In genomic region chr5:17619353-17619752, GRCh38 we compare ENCODE assay signal across 38 cellular contexts. TPM values are rescaled to one million over a fixed set of nuclear protein-coding genes. Genes with fewer than 3 reads are reported as not detected.
"Had no signal": no experiment of that assay in that cellular context is flagged by ENCODE, and none has a peak within 500 bp of the region (broad histone marks: within the 10 kb centered on the region; RNA-seq: fewer than 3 reads in every experiment).

No MANE protein-coding gene starts in this region.

- H2AFZ ChIP-seq: PC-9 had no signal

- H3K27ac ChIP-seq: ascending aorta, cardiac muscle cell, KMS-11, PC-9, RWPE1, WERI-Rb-1 had no signal

- H3K9ac ChIP-seq: KMS-11 had no signal

- DNase-seq: activated CD4-positive, alpha-beta T cell treated with anti-CD3 and anti-CD28 coated beads, Interleukin-2, amount 10 ng/mL, durations not matched to agents 24 days and 14 days; activated CD4-positive, alpha-beta T cell treated with anti-CD3 and anti-CD28 coated beads, Interleukin-2, amount 50 U/mL, for 4 hours; activated CD4-positive, CD25-positive, alpha-beta regulatory T cell; activated CD8-positive, alpha-beta T cell treated with anti-CD3 and anti-CD28 coated beads for 36 hours; activated effector memory CD4-positive, alpha-beta T cell treated with anti-CD3 and anti-CD28 coated beads, Interleukin-2, amount 50 U/mL, for 16 hours; activated naive CD4-positive, alpha-beta T cell; activated naive CD4-positive, alpha-beta T cell treated with anti-CD3 and anti-CD28 coated beads, Interleukin-2, amount 50 U/mL, for 16 hours; activated naive CD8-positive, alpha-beta T cell treated with anti-CD3 and anti-CD28 coated beads for 36 hours; activated T-cell treated with anti-CD3 and anti-CD28 coated beads, Interleukin-2, amount 50 U/mL, for 1 hour; activated T-cell treated with anti-CD3 and anti-CD28 coated beads, Interleukin-2, amount 50 U/mL, for 72 hours; amygdala; NCI-H1048; NCI-H1105 treated with DMSO at 0.1 percent for 48 hours; NCI-H1436; NCI-H1694; NCI-H1930; NCI-H345; NCI-H524 treated with DMSO at 0.1 percent for 48 hours; PC-9; SIG-M5; SW 1271; T1000; WERI-Rb-1 had no signal

- H3K4me2 ChIP-seq: KMS-11, PC-9 had no signal

- H3K4me3 ChIP-seq: ascending aorta, cardiac muscle cell, PC-9 had no signal

- FAIRE-seq: RCC 7860 had no signal

- H3K27me3 ChIP-seq: ascending aorta, cardiac muscle cell had no signal

- ATAC-seq: activated CD8-positive, alpha-beta T cell treated with anti-CD3 and anti-CD28 coated beads for 36 hours; activated T-cell treated with anti-CD3 and anti-CD28 coated beads, Interleukin-2, amount 50 U/mL, for 72 hours; activated T-helper 17 cell treated with anti-CD3 and anti-CD28 coated beads, Interleukin-2, amount 50 U/mL, for 72 hours; Right ventricle myocardium inferior; SK-N-SH treated with all-trans-retinoic acid at 6 μM for 48 hours had no signal

- H3K4me1 ChIP-seq: ascending aorta had no signal

- H3K9me3 ChIP-seq: ascending aorta had no signal

- H3K36me3 ChIP-seq: ascending aorta, cardiac muscle cell, WERI-Rb-1 had no signal

RNA-seq across cellular contexts. Expression of gene TAF11L12, which starts 9.2 kb away (rescaled TPM):
- total RNA-seq: activated CD4-positive, alpha-beta T cell treated with anti-CD3 and anti-CD28 coated beads, Interleukin-2, amount 10 ng/mL, durations not matched to agents 24 days and 14 days; activated CD8-positive, alpha-beta memory T cell treated with anti-CD3 and anti-CD28 coated beads for 36 hours; activated CD8-positive, alpha-beta T cell treated with anti-CD3 and anti-CD28 coated beads for 36 hours; activated naive CD8-positive, alpha-beta T cell treated with anti-CD3 and anti-CD28 coated beads for 36 hours; activated T-cell treated with anti-CD3 and anti-CD28 coated beads, Interleukin-2, amount 50 U/mL, for 72 hours; activated T-helper 17 cell treated with anti-CD3 and anti-CD28 coated beads, Interleukin-2, amount 50 U/mL, for 72 hours; ascending aorta; cardiac muscle cell; chondrocyte; LHCN-M2; NCI-H460; PC-9; Right ventricle myocardium inferior; SK-MEL-5; T-helper 1 cell treated with Interleukin-12 subunit alpha and Interleukin-12 subunit beta and Interleukin-4 antibody, amounts not matched to agents 30 ng/mL and 1 ng/mL, for 36 hours; T-helper 2 cell treated with Interferon-gamma antibody and Interleukin-4, amounts not matched to agents 100 ng/mL and 5 ng/mL, for 36 hours had no signal

RNA-seq across cellular contexts. Expression of gene TAF11L13, which starts 12.5 kb away (rescaled TPM):
- total RNA-seq: activated CD4-positive, alpha-beta T cell treated with anti-CD3 and anti-CD28 coated beads, Interleukin-2, amount 10 ng/mL, durations not matched to agents 24 days and 14 days; activated CD8-positive, alpha-beta memory T cell treated with anti-CD3 and anti-CD28 coated beads for 36 hours; activated CD8-positive, alpha-beta T cell treated with anti-CD3 and anti-CD28 coated beads for 36 hours; activated naive CD8-positive, alpha-beta T cell treated with anti-CD3 and anti-CD28 coated beads for 36 hours; activated T-cell treated with anti-CD3 and anti-CD28 coated beads, Interleukin-2, amount 50 U/mL, for 72 hours; activated T-helper 17 cell treated with anti-CD3 and anti-CD28 coated beads, Interleukin-2, amount 50 U/mL, for 72 hours; ascending aorta; cardiac muscle cell; chondrocyte; LHCN-M2; NCI-H460; PC-9; Right ventricle myocardium inferior; SK-MEL-5; T-helper 1 cell treated with Interleukin-12 subunit alpha and Interleukin-12 subunit beta and Interleukin-4 antibody, amounts not matched to agents 30 ng/mL and 1 ng/mL, for 36 hours; T-helper 2 cell treated with Interferon-gamma antibody and Interleukin-4, amounts not matched to agents 100 ng/mL and 5 ng/mL, for 36 hours had no signal

RNA-seq across cellular contexts. Expression of gene TAF11L14, which starts 14.9 kb away (rescaled TPM):
- total RNA-seq: activated CD4-positive, alpha-beta T cell treated with anti-CD3 and anti-CD28 coated beads, Interleukin-2, amount 10 ng/mL, durations not matched to agents 24 days and 14 days; activated CD8-positive, alpha-beta memory T cell treated with anti-CD3 and anti-CD28 coated beads for 36 hours; activated CD8-positive, alpha-beta T cell treated with anti-CD3 and anti-CD28 coated beads for 36 hours; activated naive CD8-positive, alpha-beta T cell treated with anti-CD3 and anti-CD28 coated beads for 36 hours; activated T-cell treated with anti-CD3 and anti-CD28 coated beads, Interleukin-2, amount 50 U/mL, for 72 hours; activated T-helper 17 cell treated with anti-CD3 and anti-CD28 coated beads, Interleukin-2, amount 50 U/mL, for 72 hours; ascending aorta; cardiac muscle cell; chondrocyte; LHCN-M2; NCI-H460; PC-9; Right ventricle myocardium inferior; SK-MEL-5; T-helper 1 cell treated with Interleukin-12 subunit alpha and Interleukin-12 subunit beta and Interleukin-4 antibody, amounts not matched to agents 30 ng/mL and 1 ng/mL, for 36 hours; T-helper 2 cell treated with Interferon-gamma antibody and Interleukin-4, amounts not matched to agents 100 ng/mL and 5 ng/mL, for 36 hours had no signal

RNA-seq across cellular contexts. Expression of gene TAF11L11, which starts 15.4 kb away (rescaled TPM):
- total RNA-seq: activated CD4-positive, alpha-beta T cell treated with anti-CD3 and anti-CD28 coated beads, Interleukin-2, amount 10 ng/mL, durations not matched to agents 24 days and 14 days; activated CD8-positive, alpha-beta memory T cell treated with anti-CD3 and anti-CD28 coated beads for 36 hours; activated CD8-positive, alpha-beta T cell treated with anti-CD3 and anti-CD28 coated beads for 36 hours; activated naive CD8-positive, alpha-beta T cell treated with anti-CD3 and anti-CD28 coated beads for 36 hours; activated T-cell treated with anti-CD3 and anti-CD28 coated beads, Interleukin-2, amount 50 U/mL, for 72 hours; activated T-helper 17 cell treated with anti-CD3 and anti-CD28 coated beads, Interleukin-2, amount 50 U/mL, for 72 hours; ascending aorta; cardiac muscle cell; chondrocyte; LHCN-M2; PC-9; Right ventricle myocardium inferior; SK-MEL-5; T-helper 1 cell treated with Interleukin-12 subunit alpha and Interleukin-12 subunit beta and Interleukin-4 antibody, amounts not matched to agents 30 ng/mL and 1 ng/mL, for 36 hours; T-helper 2 cell treated with Interferon-gamma antibody and Interleukin-4, amounts not matched to agents 100 ng/mL and 5 ng/mL, for 36 hours had no signal

RNA-seq across cellular contexts. Expression of gene TAF11L10, which starts 21.7 kb away (rescaled TPM):
- total RNA-seq: activated CD4-positive, alpha-beta T cell treated with anti-CD3 and anti-CD28 coated beads, Interleukin-2, amount 10 ng/mL, durations not matched to agents 24 days and 14 days; activated CD8-positive, alpha-beta memory T cell treated with anti-CD3 and anti-CD28 coated beads for 36 hours; activated CD8-positive, alpha-beta T cell treated with anti-CD3 and anti-CD28 coated beads for 36 hours; activated naive CD8-positive, alpha-beta T cell treated with anti-CD3 and anti-CD28 coated beads for 36 hours; activated T-cell treated with anti-CD3 and anti-CD28 coated beads, Interleukin-2, amount 50 U/mL, for 72 hours; activated T-helper 17 cell treated with anti-CD3 and anti-CD28 coated beads, Interleukin-2, amount 50 U/mL, for 72 hours; ascending aorta; cardiac muscle cell; chondrocyte; LHCN-M2; NCI-H460; PC-9; Right ventricle myocardium inferior; SK-MEL-5; T-helper 1 cell treated with Interleukin-12 subunit alpha and Interleukin-12 subunit beta and Interleukin-4 antibody, amounts not matched to agents 30 ng/mL and 1 ng/mL, for 36 hours; T-helper 2 cell treated with Interferon-gamma antibody and Interleukin-4, amounts not matched to agents 100 ng/mL and 5 ng/mL, for 36 hours had no signal
